ENCODE assay signal across 15 cellular contexts in the genomic region with DNA sequence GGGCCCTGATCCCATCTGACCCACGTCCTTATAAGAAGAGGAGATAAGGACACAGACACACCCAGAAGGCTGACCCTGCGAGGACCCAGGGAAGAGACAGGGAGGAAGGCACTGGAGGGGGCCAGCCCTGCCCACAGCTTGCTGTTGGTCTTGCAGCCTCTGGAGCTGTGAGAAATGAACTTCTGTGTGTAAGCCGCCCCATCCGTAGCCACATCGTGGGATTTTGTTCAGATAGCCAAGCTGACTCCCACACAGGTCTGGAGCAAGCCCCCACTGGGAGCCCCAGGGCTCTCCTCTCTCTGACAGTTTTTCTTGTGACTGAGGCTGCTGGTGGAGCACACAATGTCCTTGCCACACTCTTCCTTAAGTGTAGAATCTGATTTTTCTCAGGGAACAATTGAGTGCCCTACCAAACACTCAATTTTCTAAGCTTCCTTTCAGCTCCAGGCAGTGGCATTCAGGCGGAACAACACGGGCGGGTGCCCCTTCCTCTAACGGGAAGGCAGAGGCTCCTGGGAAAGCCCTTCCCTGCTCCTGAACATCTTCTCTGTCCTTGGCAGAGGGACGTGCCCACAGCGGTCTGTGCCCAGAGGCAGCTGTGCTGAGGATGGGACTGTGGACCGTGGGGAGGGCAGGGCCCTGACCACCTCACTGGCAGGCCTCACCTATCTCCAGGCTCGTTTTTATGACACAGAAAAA.
A peak's percentile ranks its signal among the peaks of the same experiment; 100 is the strongest.
DNase-seq lines count a peak whose midpoint lies in the region; TF ChIP-seq lines count a peak whose summit lies in the region.
"Had no signal": no experiment of that assay in that cellular context is flagged by ENCODE, and none has a peak within 500 bp of the region (broad histone marks: within the 10 kb centered on the region; RNA-seq: fewer than 3 reads in every experiment).

No MANE protein-coding gene starts in this region.

- no peak overlapping the region for H3K27ac ChIP-seq in right atrium auricular region
- no peak overlapping the region for H3K27ac ChIP-seq in sigmoid colon
- no peak overlapping the region for H3K27ac ChIP-seq in stomach

- TF ChIP-seq CTCF in right atrium auricular region (IDR thresholded peaks at IDR 0.05) (no peak), sigmoid colon (IDR thresholded peaks at IDR 0.05) (no peak), GM13976 (IDR thresholded peaks at IDR 0.05; ENCODE audit: borderline replicate concordance, control extremely low read depth, extremely low read depth, insufficient read depth, missing control alignments) (no peak), stomach (IDR thresholded peaks at IDR 0.05) (no peak)

- intact Hi-C loops in cardiac septum (cut with DNase I), result no loop called here
- intact Hi-C loops in sigmoid colon (cut with DNase I), result no loop called here
- intact Hi-C loops in stomach (cut with DNase I; ENCODE audit: low total_unique reads), result no loop called here

- no peak for TF ChIP-seq EP300 in sigmoid colon (IDR thresholded peaks at IDR 0.05)
- TF ChIP-seq EP300 in stomach (IDR thresholded peaks at IDR 0.05), result no peak

- H3K4me1 ChIP-seq in right atrium auricular region (no peaks in the 10 kb centered on the region), sigmoid colon (no peaks in the 10 kb centered on the region), stomach (no peaks in the 10 kb centered on the region)
- H3K4me1 ChIP-seq: A549 had no signal

- 69 to 76% methylated on average over 13 of the region's 13 CpGs for WGBS in sigmoid colon, 2 donors
- WGBS in stomach, 5 donors, result 67 to 78% (median 75%) methylated on average over 13 of the region's 13 CpGs

- TF ChIP-seq POLR2A in sigmoid colon (IDR thresholded peaks at IDR 0.05), result no peak
- no peak for TF ChIP-seq POLR2A in stomach (IDR thresholded peaks at IDR 0.05)

- no peaks in the 10 kb centered on the region for H3K9me3 ChIP-seq in right atrium auricular region
- H3K9me3 ChIP-seq in sigmoid colon, result no peaks in the 10 kb centered on the region
- no peaks in the 10 kb centered on the region for H3K9me3 ChIP-seq in stomach
- H3K9me3 ChIP-seq: A549 had no signal

- H3K27me3 ChIP-seq in right atrium auricular region (no peaks in the 10 kb centered on the region), sigmoid colon (peaks cover 0 to 5% (median 0%) of the 10 kb centered on the region in 3 donors), stomach (peaks cover 0 to 4% (median 0%) of the 10 kb centered on the region in 3 donors)

- peak; percentile 60 for DNase-seq in cardiac septum (ENCODE audit: low spot score)
- DNase-seq in right atrium auricular region (ENCODE audit: low spot score), result no peak
- peak; percentile 50 for DNase-seq in left kidney (ENCODE audit: low read depth, low spot score)
- peak; percentile 49 for DNase-seq in sigmoid colon
- no peak for DNase-seq in GM13976 (ENCODE audit: low spot score)
- DNase-seq in HPDE6-E6E7 (ENCODE audit: extremely low spot score), result no peak
- no peak for DNase-seq in medulla oblongata (ENCODE audit: extremely low spot score)
- no peak for DNase-seq in stomach
- DNase-seq: Calu3, HFFc6, KG1, NCI-H1092, NCI-H446, SHP77 treated with DMSO at 0.1 percent for 48 hours had no signal

- H3K36me3 ChIP-seq in right atrium auricular region, result no peaks in the 10 kb centered on the region
- no peaks in the 10 kb centered on the region for H3K36me3 ChIP-seq in sigmoid colon
- H3K36me3 ChIP-seq in stomach, result no peaks in the 10 kb centered on the region

- in situ Hi-C loops in GM13976 (cut with MboI; ENCODE audit: low sequenced_read_pairs, unreplicated experiment), result no loop called here

- H3K4me3 ChIP-seq in right atrium auricular region (no peak overlapping the region), sigmoid colon (no peak overlapping the region), stomach (no peak overlapping the region)
- H3K4me3 ChIP-seq: A549 had no signal

Comparison
In these comparisons a context has a peak if more than half of its experiments do, and no peak if none do; other contexts are left out.
1. DNase-seq: peak in cardiac septum (single experiment), left kidney (single experiment) and sigmoid colon (single experiment); none in right atrium auricular region (single experiment), GM13976 (single experiment), HPDE6-E6E7 (single experiment), medulla oblongata (single experiment) and stomach (single experiment).